1 cellular context compared by ENCODE assay signal in the genomic region with DNA sequence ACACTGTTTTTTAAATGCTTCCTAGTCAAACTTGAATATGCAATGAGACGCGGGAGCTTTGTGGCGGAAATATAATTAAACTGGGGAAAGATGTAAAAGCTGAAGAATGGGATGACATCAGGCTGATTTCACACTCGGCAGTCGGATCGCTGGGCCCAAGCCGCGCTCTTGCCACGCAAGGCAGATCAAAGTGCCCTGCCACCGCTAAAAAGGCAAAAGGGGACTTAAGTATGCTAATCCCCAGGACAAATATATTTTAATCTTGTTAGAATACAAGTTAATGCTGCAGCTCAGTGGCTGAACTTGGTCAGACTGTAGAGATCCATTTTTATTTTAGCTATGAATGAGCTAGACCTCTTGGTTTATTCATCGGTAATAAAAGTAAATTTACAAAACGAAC.
TF ChIP-seq lines count a peak whose summit lies in the region.

No MANE protein-coding gene starts in this region.

TF ChIP-seq in H1, 55 proteins besides CTCF, POLR2A, EP300 and RAD21:
- no peak for TF ChIP-seq CHD2 (IDR thresholded peaks at IDR 0.05; ENCODE audit: low read length)
- peak; percentile 12 for TF ChIP-seq EZH2 (IDR thresholded peaks at IDR 0.05; ENCODE audit: low read depth, low read length, severe bottlenecking)
